8 cellular contexts compared by ENCODE assay signal in the genomic region with DNA sequence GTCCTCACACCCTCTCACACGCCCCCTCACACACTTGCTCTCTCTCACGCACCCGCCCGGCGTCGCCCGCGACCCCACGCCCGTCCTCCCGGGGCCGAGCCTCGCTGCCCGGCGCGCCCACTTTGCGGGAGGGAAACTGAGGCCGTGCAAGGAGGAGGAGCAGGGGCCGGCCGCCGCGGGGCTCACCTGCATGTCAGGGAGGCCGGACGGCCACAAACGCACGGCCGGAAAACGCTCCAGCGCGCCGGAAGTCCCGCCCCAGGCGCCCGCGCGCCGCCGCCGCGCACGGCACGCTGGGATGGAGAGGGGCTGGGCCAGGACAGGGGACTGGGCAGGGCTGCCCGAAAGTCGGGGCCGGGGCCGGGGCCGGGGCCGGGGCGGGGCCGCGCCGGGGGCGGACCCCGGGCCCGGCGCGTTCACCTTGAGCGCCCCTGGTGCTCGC. TPM values are rescaled to one million over a fixed set of nuclear protein-coding genes. Genes with fewer than 3 reads are reported as not detected.
A peak's percentile ranks its signal among the peaks of the same experiment; 100 is the strongest.
DNase-seq lines count a peak whose midpoint lies in the region; ATAC-seq lines count a peak whose summit lies in the region.

A gene (minus strand): TSS at position 222 of the 442 bp plus-strand sequence. CDS start 5,994 bp downstream, outside the sequence.

- ATAC-seq in GM21717 (IDR thresholded peaks at IDR 0.05; ENCODE audit: unreplicated experiment) = peak; percentile 80
- peak; percentile 97 for ATAC-seq in activated T-helper 17 cell treated with anti-CD3 and anti-CD28 coated beads, Interleukin-2, amount 50 U/mL, for 72 hours (replicated peaks)
- ATAC-seq in natural killer cell treated with Interleukin-12 subunit alpha and Interleukin-12 subunit beta and Interleukin-15 and Interleukin-18, amount 100 ng/mL, for 72 hours = peak; percentile 98
- ATAC-seq in stimulated activated naive CD8-positive, alpha-beta T cell treated with anti-CD3 and anti-CD28 coated beads, Interleukin-15, Interleukin-2, amounts not matched to agents 100 U/mL and 50 U/mL, for 24 hours = peak; percentile 98

- H3K27ac Mint-ChIP-seq in activated T-helper 17 cell treated with anti-CD3 and anti-CD28 coated beads, Interleukin-2, amount 50 U/mL, for 72 hours = peak within 1 kb of the TSS; percentile 95
- H3K27ac Mint-ChIP-seq in natural killer cell treated with Interleukin-12 subunit alpha and Interleukin-12 subunit beta and Interleukin-15 and Interleukin-18, amount 100 ng/mL, for 72 hours = peak within 1 kb of the TSS; percentile 74 to 92

- in situ Hi-C loops in KBM-7 (cut with MboI; ENCODE audit: low pct_unique_long_range_greater_than_20kb, low sequenced_read_pairs) = no loop called here

- no peaks in the 10 kb centered on the region for H3K9me3 Mint-ChIP-seq in activated T-helper 17 cell treated with anti-CD3 and anti-CD28 coated beads, Interleukin-2, amount 50 U/mL, for 72 hours
- no peaks in the 10 kb centered on the region for H3K9me3 Mint-ChIP-seq in natural killer cell treated with Interleukin-12 subunit alpha and Interleukin-12 subunit beta and Interleukin-15 and Interleukin-18, amount 100 ng/mL, for 72 hours

- DNase-seq in DMS53 treated with DMSO at 0.1 percent for 48 hours (lab: John Stamatoyannopoulos, UW; ENCODE audit: unreplicated experiment) = peak; percentile 68
- peak; percentile 92 for DNase-seq in KBM-7
- DNase-seq in RPMI7951 (ENCODE audit: low read depth) = peak; percentile 77
- peak; percentile 59 for DNase-seq in fibroblast of peridontal ligament (ENCODE audit: extremely low read depth)
- peak; percentile 92 for DNase-seq in natural killer cell treated with Interleukin-12 subunit alpha and Interleukin-12 subunit beta and Interleukin-15 and Interleukin-18, amount 100 ng/mL, for 72 hours (ENCODE audit: low spot score)
- DNase-seq in stimulated activated naive CD8-positive, alpha-beta T cell treated with anti-CD3 and anti-CD28 coated beads, Interleukin-15, Interleukin-2, amounts not matched to agents 100 U/mL and 50 U/mL, for 24 hours = peak; percentile 92

- peaks cover 17% of the 10 kb centered on the region for H3K36me3 Mint-ChIP-seq in activated T-helper 17 cell treated with anti-CD3 and anti-CD28 coated beads, Interleukin-2, amount 50 U/mL, for 72 hours (ENCODE audit: low read depth)
- no peaks in the 10 kb centered on the region for H3K36me3 Mint-ChIP-seq in natural killer cell treated with Interleukin-12 subunit alpha and Interleukin-12 subunit beta and Interleukin-15 and Interleukin-18, amount 100 ng/mL, for 72 hours

- peak within 1 kb of the TSS; percentile 96 for H3K4me3 Mint-ChIP-seq in activated T-helper 17 cell treated with anti-CD3 and anti-CD28 coated beads, Interleukin-2, amount 50 U/mL, for 72 hours
- peak within 1 kb of the TSS; percentile 96 for H3K4me3 Mint-ChIP-seq in natural killer cell treated with Interleukin-12 subunit alpha and Interleukin-12 subunit beta and Interleukin-15 and Interleukin-18, amount 100 ng/mL, for 72 hours

- H3K27me3 Mint-ChIP-seq in activated T-helper 17 cell treated with anti-CD3 and anti-CD28 coated beads, Interleukin-2, amount 50 U/mL, for 72 hours = no peaks in the 10 kb centered on the region
- no peaks in the 10 kb centered on the region for H3K27me3 Mint-ChIP-seq in natural killer cell treated with Interleukin-12 subunit alpha and Interleukin-12 subunit beta and Interleukin-15 and Interleukin-18, amount 100 ng/mL, for 72 hours

- peaks cover 10% of the 10 kb centered on the region for H3K4me1 Mint-ChIP-seq in activated T-helper 17 cell treated with anti-CD3 and anti-CD28 coated beads, Interleukin-2, amount 50 U/mL, for 72 hours
- H3K4me1 Mint-ChIP-seq in natural killer cell treated with Interleukin-12 subunit alpha and Interleukin-12 subunit beta and Interleukin-15 and Interleukin-18, amount 100 ng/mL, for 72 hours (ENCODE audit: low read depth in 2 of 2) = peaks cover 12 to 15% of the 10 kb centered on the region in 2 donors

RNA-seq across cellular contexts. Expression of the gene that starts here (rescaled TPM):
- 41.2 and 43.3 TPM in 2 replicates for total RNA-seq in RPMI7951 (2014; rRNA removed; shearing (Covaris generic))
- 10 to 100 TPM; 71.9 to 72.6 TPM for total RNA-seq in activated T-helper 17 cell treated with anti-CD3 and anti-CD28 coated beads, Interleukin-2, amount 50 U/mL, for 72 hours
- 100 to 1,000 TPM in 1 of 2 donors, 10 to 100 TPM in 1; 64.8 to 115 TPM for total RNA-seq in natural killer cell treated with Interleukin-12 subunit alpha and Interleukin-12 subunit beta and Interleukin-15 and Interleukin-18, amount 100 ng/mL, for 72 hours

Comparison
In these comparisons a context has a peak if more than half of its experiments do, and no peak if none do; other contexts are left out.
1. Peak in every context shown above with its lines: DNase-seq and ATAC-seq.